Comparison of ENCODE assay signal across 26 cellular contexts in genomic region chr4:173666-174314, GRCh38. TPM values are rescaled to one million over a fixed set of nuclear protein-coding genes. Genes with fewer than 3 reads are reported as not detected.
DNase-seq lines count a peak whose midpoint lies in the region; ATAC-seq, FAIRE-seq and TF ChIP-seq lines count a peak whose summit lies in the region.
"Had no signal": no experiment of that assay in that cellular context is flagged by ENCODE, and none has a peak within 500 bp of the region (broad histone marks: within the 10 kb centered on the region; RNA-seq: fewer than 3 reads in every experiment).

No MANE protein-coding gene starts in this region.

- no peaks in the 10 kb centered on the region for H3K36me3 ChIP-seq in HUES48 (ENCODE audit: control insufficient read depth, insufficient read depth, low read length)
- H3K36me3 ChIP-seq in bronchial epithelial cell (ENCODE audit: control insufficient read depth, insufficient read depth, low read length): no peaks in the 10 kb centered on the region
- no peaks in the 10 kb centered on the region for H3K36me3 ChIP-seq in mesendoderm (ENCODE audit: control insufficient read depth, insufficient read depth, low read length)
- H3K36me3 ChIP-seq: HAP-1 had no signal

- no peak overlapping the region for H3K18ac ChIP-seq in mesendoderm (ENCODE audit: low read length)

- H3K4ac ChIP-seq in mesendoderm (ENCODE audit: low read depth, low read length): no peak overlapping the region

- peaks cover 87% of the 10 kb centered on the region for H3K9me3 Mint-ChIP-seq in activated CD4-positive, alpha-beta memory T cell treated with anti-CD3 and anti-CD28 coated beads for 36 hours

- H3K9ac ChIP-seq in HUES48 (ENCODE audit: low read depth, low read length): no peak overlapping the region
- no peak overlapping the region for H3K9ac ChIP-seq in mesendoderm (ENCODE audit: low read length)
- H3K9ac ChIP-seq: BLaER1 treated with 17β-estradiol and CSF1 and Interleukin-3, amounts not matched to agents 10 nM and 100 nM; GM23248; KMS-11 had no signal

- no peak overlapping the region for H2BK15ac ChIP-seq in mesendoderm (replicated peaks; ENCODE audit: low read depth)

- in situ Hi-C loops in G401 (cut with HindIII; ENCODE audit: low sequenced_read_pairs): no loop called here

- H2BK120ac ChIP-seq in mesendoderm (ENCODE audit: low read depth, low read length): no peak overlapping the region

- intact Hi-C loops in activated CD4-positive, alpha-beta memory T cell treated with anti-CD3 and anti-CD28 coated beads for 36 hours (cut with micrococcal nuclease): no loop called here

- H3K36me3 Mint-ChIP-seq in activated CD4-positive, alpha-beta memory T cell treated with anti-CD3 and anti-CD28 coated beads for 36 hours: peaks cover 77% of the 10 kb centered on the region

- no peak overlapping the region for H3K27ac Mint-ChIP-seq in activated CD4-positive, alpha-beta memory T cell treated with anti-CD3 and anti-CD28 coated beads for 36 hours
- H3K27ac Mint-ChIP-seq: CD4-positive, alpha-beta T cell; HFFc6; IgD-negative memory B cell had no signal

- H3K27me3 Mint-ChIP-seq in activated CD4-positive, alpha-beta memory T cell treated with anti-CD3 and anti-CD28 coated beads for 36 hours: no peaks in the 10 kb centered on the region
- H3K27me3 Mint-ChIP-seq: CD4-positive, alpha-beta T cell; IgD-negative memory B cell had no signal

- no peak for TF ChIP-seq CTCF in bronchial epithelial cell (IDR thresholded peaks at IDR 0.05; ENCODE audit: insufficient read depth, low read length, severe bottlenecking)

- H4K8ac ChIP-seq in mesendoderm (ENCODE audit: low read depth, low read length): no peak overlapping the region

- peaks cover 55% of the 10 kb centered on the region for H3K9me3 ChIP-seq in HUES48 (ENCODE audit: control insufficient read depth, insufficient read depth, low read length)

- no peaks in the 10 kb centered on the region for H3K79me1 ChIP-seq in mesendoderm (ENCODE audit: low read length)

- POLR2A ChIA-PET in activated CD4-positive, alpha-beta memory T cell treated with anti-CD3 and anti-CD28 coated beads for 36 hours (lab: Charles Lee): no interaction called here

- no peak overlapping the region for H3K23ac ChIP-seq in mesendoderm (ENCODE audit: low read length)

- DNase-seq in bronchial epithelial cell (ENCODE audit: low read depth) (no peak), iPS DF 4.7 (ENCODE audit: extremely low read depth, low spot score) (peak; percentile 41), mesendoderm (peak; percentile 31), G401 (ENCODE audit: low spot score) (no peak)
- DNase-seq in activated CD4-positive, alpha-beta memory T cell treated with anti-CD3 and anti-CD28 coated beads for 36 hours: no peak
- DNase-seq: AML-193; CD4-positive, alpha-beta T cell; GM23248; HFFc6; NCI-H1048; NCI-H1417; NCI-H1694; NCI-H2029 treated with DMSO at 0.1 percent for 48 hours; NCI-H510A; NCI-H69; SHP77 treated with DMSO at 0.1 percent for 48 hours had no signal

- peak; percentile 90 for FAIRE-seq in bronchial epithelial cell (lab: Jason Lieb, UNC)
- FAIRE-seq: A549, D721Med, G401.6 had no signal

- peak overlapping the region; percentile 10 for H3K27ac ChIP-seq in HUES48 (ENCODE audit: low read depth, low read length)
- no peak overlapping the region for H3K27ac ChIP-seq in mesendoderm (ENCODE audit: low read depth, low read length)
- H3K27ac ChIP-seq: A549; BLaER1 treated with 17β-estradiol and CSF1 and Interleukin-3, amounts not matched to agents 10 nM and 100 nM; GM23248; KMS-11 had no signal

- H3K27me3 ChIP-seq in HUES48 (ENCODE audit: control insufficient read depth, insufficient read depth, low read length) (no peaks in the 10 kb centered on the region), bronchial epithelial cell (ENCODE audit: control insufficient read depth, insufficient read depth, low read length) (no peaks in the 10 kb centered on the region), mesendoderm (ENCODE audit: insufficient read depth, low read length, poor library complexity) (no peaks in the 10 kb centered on the region)
- H3K27me3 ChIP-seq: BLaER1 treated with 17β-estradiol and CSF1 and Interleukin-3, amounts not matched to agents 10 nM and 100 nM had no signal

- H3K4me3 ChIP-seq in HUES48 (ENCODE audit: low read depth, low read length) (no peak overlapping the region; the same call in 1 of the 2 replicates), bronchial epithelial cell (ENCODE audit: low read depth, low read length) (no peak overlapping the region), mesendoderm (ENCODE audit: low read length) (no peak overlapping the region)
- H3K4me3 ChIP-seq: A549, GM23248, HAP-1 had no signal

- no peak overlapping the region for H3K4me2 ChIP-seq in mesendoderm (ENCODE audit: low read length)
- H3K4me2 ChIP-seq: A549; BLaER1 treated with 17β-estradiol and CSF1 and Interleukin-3, amounts not matched to agents 10 nM and 100 nM; KMS-11 had no signal

- no CpG with 5 or more reads among the region's 7 CpGs for WGBS in mesendoderm (ENCODE audit: extremely low coverage, insufficient coverage, low lambda C conversion rate)

- H3K56ac ChIP-seq in mesendoderm (ENCODE audit: low read length): no peak overlapping the region

- no peak overlapping the region for H2BK5ac ChIP-seq in mesendoderm (ENCODE audit: low read length)

- no peak for ATAC-seq in HG03135 (IDR thresholded peaks at IDR 0.05; ENCODE audit: unreplicated experiment)
- ATAC-seq: A549, Panc1 had no signal

- CTCF ChIA-PET in activated CD4-positive, alpha-beta memory T cell treated with anti-CD3 and anti-CD28 coated beads for 36 hours (lab: Charles Lee): interaction anchor here (1.4 kb wide), 1 partner anchor 569 kb away, joined by 4 read pairs; no protein-coding TSS in a partner anchor

- no peaks in the 10 kb centered on the region for H3K79me2 ChIP-seq in mesendoderm (ENCODE audit: control insufficient read depth, insufficient read depth, low read length)

- H3K4me1 ChIP-seq in HUES48 (ENCODE audit: control insufficient read depth, insufficient read depth, low read length) (peaks cover 6% of the 10 kb centered on the region; the same call in 1 of the 2 replicates), mesendoderm (ENCODE audit: control insufficient read depth, low read depth, low read length) (no peaks in the 10 kb centered on the region)
- H3K4me1 ChIP-seq: A549; BLaER1 treated with 17β-estradiol and CSF1 and Interleukin-3, amounts not matched to agents 10 nM and 100 nM; HAP-1 had no signal

- H3K4me3 Mint-ChIP-seq in activated CD4-positive, alpha-beta memory T cell treated with anti-CD3 and anti-CD28 coated beads for 36 hours: no peak overlapping the region
- H3K4me3 Mint-ChIP-seq: CD4-positive, alpha-beta T cell; HFFc6 had no signal

- H4K5ac ChIP-seq in mesendoderm (ENCODE audit: low read length): no peak overlapping the region

- H3K4me1 Mint-ChIP-seq in activated CD4-positive, alpha-beta memory T cell treated with anti-CD3 and anti-CD28 coated beads for 36 hours (ENCODE audit: low read depth): no peaks in the 10 kb centered on the region
- H3K4me1 Mint-ChIP-seq: IgD-negative memory B cell had no signal

- no peak overlapping the region for H2AK5ac ChIP-seq in mesendoderm (ENCODE audit: low read length)

RNA-seq across cellular contexts. Expression of gene ZNF718, which starts 49.5 kb away (rescaled TPM):
- 5.5 and 6.7 TPM in 2 replicates for total RNA-seq in bronchial epithelial cell
- polyA plus RNA-seq in mesendoderm (2013, experiment 1 of 2): 8.1 TPM
- polyA plus RNA-seq in mesendoderm (2013, experiment 2 of 2): 8.3 TPM
- total RNA-seq in activated CD4-positive, alpha-beta memory T cell treated with anti-CD3 and anti-CD28 coated beads for 36 hours: 1 to 10 TPM; 7.7 TPM
- 8.3 and 9.8 TPM in 2 replicates for total RNA-seq in G401 (2014; rRNA removed; shearing (Covaris generic))

Comparison
In these comparisons a context has a peak if more than half of its experiments do, and no peak if none do; other contexts are left out.
1. DNase-seq: peak in iPS DF 4.7 (single experiment) and mesendoderm (single experiment); none in bronchial epithelial cell (single experiment), activated CD4-positive, alpha-beta memory T cell treated with anti-CD3 and anti-CD28 coated beads for 36 hours (single experiment) and G401 (single experiment).